ENCODE assay signal across 20 cellular contexts in the genomic region with DNA sequence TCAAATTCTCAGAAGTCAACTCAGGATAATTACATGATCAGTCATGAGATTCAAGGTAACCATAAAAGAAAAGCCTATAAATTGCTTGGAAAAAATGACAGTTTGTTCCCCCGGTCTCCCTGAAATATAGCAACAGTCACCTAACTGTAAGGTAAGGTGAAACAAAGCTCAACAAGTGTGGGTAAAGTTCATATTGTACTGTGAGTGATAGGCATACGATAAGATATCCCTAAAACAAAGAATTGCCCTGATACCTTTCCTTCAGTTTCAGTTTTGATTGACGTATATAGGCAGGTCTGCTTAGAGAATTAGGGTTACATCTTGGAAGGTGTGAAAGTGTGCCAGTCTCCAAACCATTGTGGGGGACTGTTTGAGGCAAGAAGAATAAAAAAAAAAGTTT. TPM values are rescaled to one million over a fixed set of nuclear protein-coding genes. Genes with fewer than 3 reads are reported as not detected.
DNase-seq lines count a peak whose midpoint lies in the region; ATAC-seq, FAIRE-seq and TF ChIP-seq lines count a peak whose summit lies in the region.
"Had no signal": no experiment of that assay in that cellular context is flagged by ENCODE, and none has a peak within 500 bp of the region (broad histone marks: within the 10 kb centered on the region; RNA-seq: fewer than 3 reads in every experiment).

No MANE protein-coding gene starts in this region.

- TF ChIP-seq POLR2A in sigmoid colon (IDR thresholded peaks at IDR 0.05), result no peak

- no peaks in the 10 kb centered on the region for H3K27me3 ChIP-seq in SJSA1 (replicated peaks)
- H3K27me3 ChIP-seq in sigmoid colon, result peaks cover 0 to 14% (median 0%) of the 10 kb centered on the region in 3 donors
- H3K27me3 ChIP-seq: SJCRH30 had no signal

- ATAC-seq in left colon (peak; percentile 57), GM21390 (IDR thresholded peaks at IDR 0.05; ENCODE audit: unreplicated experiment) (no peak), HG02970 (IDR thresholded peaks at IDR 0.05; ENCODE audit: low FRiP score, unreplicated experiment) (no peak), GM21381 (IDR thresholded peaks at IDR 0.05; ENCODE audit: unreplicated experiment) (no peak)

- no peaks in the 10 kb centered on the region; the same call in 1 of the 2 replicates for H3K36me3 ChIP-seq in SJSA1
- H3K36me3 ChIP-seq in sigmoid colon, result no peaks in the 10 kb centered on the region
- H3K36me3 ChIP-seq: BLaER1 treated with 17β-estradiol and CSF1 and Interleukin-3, amounts not matched to agents 10 nM and 100 nM; SJCRH30 had no signal

- peak; percentile 94 for FAIRE-seq in D721Med (lab: Jason Lieb, UNC)
- FAIRE-seq: A204.1 had no signal

- no peaks in the 10 kb centered on the region; the same call in 1 of the 2 replicates for H3K9me3 ChIP-seq in SJSA1 (replicated peaks)
- no peaks in the 10 kb centered on the region for H3K9me3 ChIP-seq in sigmoid colon
- H3K9me3 ChIP-seq: SJCRH30 had no signal

- H3K4me1 ChIP-seq in SJSA1 (replicated peaks), result peaks cover 30% of the 10 kb centered on the region
- peaks cover 0 to 72% (median 56%) of the 10 kb centered on the region in 4 donors for H3K4me1 ChIP-seq in sigmoid colon
- H3K4me1 ChIP-seq: BLaER1 treated with 17β-estradiol and CSF1 and Interleukin-3, amounts not matched to agents 10 nM and 100 nM; SJCRH30 had no signal

- TF ChIP-seq CTCF in D721Med (IDR thresholded peaks at IDR 0.05; ENCODE audit: insufficient read depth, missing control alignments), result no peak
- no peak for TF ChIP-seq CTCF in sigmoid colon (IDR thresholded peaks at IDR 0.05)

- intact Hi-C loops in left colon (cut with DNase I, micrococcal nuclease), result loop anchor here in 1 of 2 donors (10.0 kb wide), 1 partner anchor 124 kb away; no protein-coding TSS in a partner anchor
- intact Hi-C loops in sigmoid colon (cut with DNase I), result loop anchor here (5.0 to 10.0 kb wide), 2 partner anchors 121 to 346 kb away; a partner anchor contains a TSS

- TF ChIP-seq EP300 in sigmoid colon (IDR thresholded peaks at IDR 0.05), result no peak

- DNase-seq in D721Med (ENCODE audit: insufficient read length, low spot score), result no peak
- DNase-seq in SJSA1 (ENCODE audit: low read depth in 1 of 2, low spot score in 2 of 2), result no peak
- no peak for DNase-seq in left colon
- DNase-seq in sigmoid colon, result no peak
- DNase-seq in cerebellar nuclear complex (lab: John Stamatoyannopoulos, UW), result no peak
- DNase-seq: CD8-positive, alpha-beta memory T cell; DMS79 treated with DMSO at 0.1 percent for 48 hours; H9; KBM-7; NCI-H1105 treated with DMSO at 0.1 percent for 48 hours; NCI-H1694 treated with DMSO at 0.1 percent for 48 hours; NCI-H524; PC-9 had no signal

- peak overlapping the region; percentile 5; the same call in 1 of the 2 replicates for H3K27ac ChIP-seq in SJSA1
- H3K27ac ChIP-seq in sigmoid colon, result peak overlapping the region in 3 of 4 donors; percentile 85 to 89 (median 86)
- H3K27ac ChIP-seq: BLaER1 treated with 17β-estradiol and CSF1 and Interleukin-3, amounts not matched to agents 10 nM and 100 nM; PC-9; RWPE1; SJCRH30 had no signal

- 13 to 51% methylated on average over 3 of the region's 3 CpGs for WGBS in sigmoid colon, 2 donors

- H3K4me3 ChIP-seq in SJSA1, result no peak overlapping the region
- H3K4me3 ChIP-seq in sigmoid colon, result no peak overlapping the region
- H3K4me3 ChIP-seq: BLaER1 treated with 17β-estradiol and CSF1 and Interleukin-3, amounts not matched to agents 10 nM and 100 nM; PC-9; SJCRH30 had no signal

RNA-seq across cellular contexts. Expression of a gene that starts 4.0 kb away (rescaled TPM):
- total RNA-seq in SJSA1 (2014; rRNA removed; shearing (Covaris generic)), result 5.1 and 6.6 TPM in 2 replicates
- total RNA-seq in left colon (1 to 10 TPM in 1 of 2 donors, under 1 TPM in 1; 0.31 to 8.0 TPM), sigmoid colon (10 to 100 TPM; 38.9 to 61.1 (median 48.9) TPM)
- polyA plus RNA-seq in sigmoid colon, result 1 to 10 TPM in 1 of 3 donors, under 1 TPM in 2; 0.23 to 2.4 (median 0.60) TPM
- total RNA-seq: CD8-positive, alpha-beta memory T cell; SJCRH30 had no signal
- polyA plus RNA-seq: CD8-positive, alpha-beta memory T cell had no signal
